Comparison of ENCODE assay signal across 8 cellular contexts in genomic region chr1:179954494-179955317, GRCh38. TPM values are rescaled to one million over a fixed set of nuclear protein-coding genes. Genes with fewer than 3 reads are reported as not detected.
DNase-seq lines count a peak whose midpoint lies in the region; ATAC-seq and TF ChIP-seq lines count a peak whose summit lies in the region.

TSS of gene CEP350 (plus strand) at chr1:179954810. CDS start at chr1:179986182, 31,372 bp downstream.

- peaks cover 2% of the 10 kb centered on the region for H3K36me3 Mint-ChIP-seq in activated CD4-positive, alpha-beta T cell treated with anti-CD3 and anti-CD28 coated beads, Interleukin-2, amount 10 ng/mL, durations not matched to agents 24 days and 14 days (ENCODE audit: low read depth)

- peak within 1 kb of the TSS; percentile 94 for H3K27ac Mint-ChIP-seq in activated CD4-positive, alpha-beta T cell treated with anti-CD3 and anti-CD28 coated beads, Interleukin-2, amount 10 ng/mL, durations not matched to agents 24 days and 14 days

- no peaks in the 10 kb centered on the region for H3K4me1 ChIP-seq in colonic mucosa

- DNase-seq in BJ (ENCODE audit: low read depth) = peak; percentile 96
- peak; percentile 100 for DNase-seq in NCI-H526 treated with DMSO at 0.1 percent for 48 hours (lab: John Stamatoyannopoulos, UW)
- DNase-seq in activated CD4-positive, alpha-beta T cell treated with anti-CD3 and anti-CD28 coated beads, Interleukin-2, amount 10 ng/mL, durations not matched to agents 24 days and 14 days = peak; percentile 99
- peak; percentile 98 for DNase-seq in colonic mucosa
- peak; percentile 99 for DNase-seq in kidney tubule cell (ENCODE audit: low spot score)
- DNase-seq in stimulated activated CD4-positive, alpha-beta T cell treated with anti-CD3 and anti-CD28 coated beads, Interleukin-1b, Interleukin-23, amount 100 ng/mL, for 24 hours (ENCODE audit: low read depth in 4 of 4, low spot score in 1 of 4) = peak; percentile 92 to 96 (median 93)

- H3K9ac ChIP-seq in colonic mucosa (ENCODE audit: low read depth in 2 of 2, low read length in 2 of 2) = peak within 1 kb of the TSS; percentile 90 to 97

- peak within 1 kb of the TSS; percentile 94 for H3K4me3 ChIP-seq in BJ (ENCODE audit: low read depth, low read length)
- peak within 1 kb of the TSS; percentile 67 for H3K4me3 ChIP-seq in colonic mucosa

- POLR2A ChIA-PET in BJ (lab: Charles Lee) = no interaction called here

- peak within 1 kb of the TSS; percentile 88 for H3K4me3 Mint-ChIP-seq in activated CD4-positive, alpha-beta T cell treated with anti-CD3 and anti-CD28 coated beads, Interleukin-2, amount 10 ng/mL, durations not matched to agents 24 days and 14 days

- no peaks in the 10 kb centered on the region for H3K9me3 Mint-ChIP-seq in activated CD4-positive, alpha-beta T cell treated with anti-CD3 and anti-CD28 coated beads, Interleukin-2, amount 10 ng/mL, durations not matched to agents 24 days and 14 days

- H3K36me3 ChIP-seq in BJ (ENCODE audit: control insufficient read depth, insufficient read depth, low read length) (no peaks in the 10 kb centered on the region), colonic mucosa (no peaks in the 10 kb centered on the region)

- TF ChIP-seq CTCF in BJ (IDR thresholded peaks at IDR 0.05; ENCODE audit: insufficient read depth, low read depth, low read length) = no peak
- TF ChIP-seq CTCF in colonic mucosa (IDR thresholded peaks at IDR 0.05) = no peak

- ATAC-seq in GM19324 (IDR thresholded peaks at IDR 0.05; ENCODE audit: low FRiP score, unreplicated experiment) = peak; percentile 95
- peak; percentile 88 for ATAC-seq in HG03469 (IDR thresholded peaks at IDR 0.05; ENCODE audit: unreplicated experiment)

- H3K4me1 Mint-ChIP-seq in activated CD4-positive, alpha-beta T cell treated with anti-CD3 and anti-CD28 coated beads, Interleukin-2, amount 10 ng/mL, durations not matched to agents 24 days and 14 days = peaks cover 32% of the 10 kb centered on the region

- H3K27me3 ChIP-seq in BJ (ENCODE audit: control insufficient read depth, insufficient read depth, low read length) (no peaks in the 10 kb centered on the region), colonic mucosa (no peaks in the 10 kb centered on the region)

- H3K27me3 Mint-ChIP-seq in activated CD4-positive, alpha-beta T cell treated with anti-CD3 and anti-CD28 coated beads, Interleukin-2, amount 10 ng/mL, durations not matched to agents 24 days and 14 days = no peaks in the 10 kb centered on the region

- CTCF ChIA-PET in BJ (lab: Yijun Ruan, JAX) = interaction anchor here (1.2 to 1.5 kb wide), 2 partner anchors 11 to 43 kb away, joined by 3 to 5 read pairs; no protein-coding TSS in a partner anchor

- intact Hi-C loops in activated CD4-positive, alpha-beta T cell treated with anti-CD3 and anti-CD28 coated beads, Interleukin-2, amount 10 ng/mL, durations not matched to agents 24 days and 14 days (cut with micrococcal nuclease) = loop anchor here (1.0 to 5.0 kb wide), 3 partner anchors 42 to 200 kb away; partner anchors contain the start of genes QSOX1 and TOR1AIP1
- intact Hi-C loops in colonic mucosa (cut with DNase I) = loop anchor here (10.0 kb wide), 1 partner anchor 70 kb away; the partner anchor contains the start of gene TOR1AIP1

- H3K9me3 ChIP-seq in colonic mucosa = no peaks in the 10 kb centered on the region

- peak within 1 kb of the TSS; percentile 92 for H3K27ac ChIP-seq in colonic mucosa

RNA-seq across cellular contexts. Expression of gene CEP350, which starts in this region (rescaled TPM):
- 5.4 and 9.9 TPM in 2 replicates for polyA plus RNA-seq in BJ (2011; rRNA removed)
- polyA minus RNA-seq in BJ (2011; rRNA and poly(A)+ RNA removed) = 16.6 and 23.1 TPM in 2 replicates
- 35.0 and 43.6 TPM in 2 replicates for total RNA-seq in activated CD4-positive, alpha-beta T cell treated with anti-CD3 and anti-CD28 coated beads, Interleukin-2, amount 10 ng/mL, durations not matched to agents 24 days and 14 days
- total RNA-seq in colonic mucosa = 10 to 100 TPM; 34.7 to 50.6 TPM

Comparison
In these comparisons a context has a peak if more than half of its experiments do, and no peak if none do; other contexts are left out.
1. Peak in every context shown above with its lines: DNase-seq, ATAC-seq, H3K4me3 ChIP-seq and H3K27ac ChIP-seq.